In genomic region chr7:10773430-10773829, GRCh38 we compare ENCODE assay signal across 35 cellular contexts.
"Had no signal": no experiment of that assay in that cellular context is flagged by ENCODE, and none has a peak within 500 bp of the region (broad histone marks: within the 10 kb centered on the region; RNA-seq: fewer than 3 reads in every experiment).

No MANE protein-coding gene starts in this region.

- H3K9me3 ChIP-seq: MG63 had no signal

- H3K27ac ChIP-seq: KMS-11 had no signal

- DNase-seq: Karpas-422, Kasumi-1, KG1, MG63, MM.1S, MV-4-11, NCI-H1048, NCI-H1092, NCI-H1092 treated with DMSO at 0.1 percent for 48 hours, NCI-H1105, NCI-H1105 treated with DMSO at 0.1 percent for 48 hours, NCI-H1417, NCI-H1417 treated with DMSO at 0.1 percent for 48 hours, NCI-H1436, NCI-H1436 treated with DMSO at 0.1 percent for 48 hours, NCI-H146, NCI-H1694, NCI-H1694 treated with DMSO at 0.1 percent for 48 hours, NCI-H187, NCI-H187 treated with DMSO at 0.1 percent for 48 hours, NCI-H1930, NCI-H2029, NCI-H2029 treated with DMSO at 0.1 percent for 48 hours, NCI-H2081, NCI-H2081 treated with DMSO at 0.1 percent for 48 hours, NCI-H2107, NCI-H2171, NCI-H2171 treated with DMSO at 0.1 percent for 48 hours, NCI-H2227 treated with DMSO at 0.1 percent for 48 hours, NCI-H226, NCI-H345, NCI-H446, NCI-H446 treated with DMSO at 0.1 percent for 48 hours, NCI-H510A had no signal

- H3K4me2 ChIP-seq: KMS-11 had no signal

- H3K9ac ChIP-seq: KMS-11 had no signal

- H3K4me3 ChIP-seq: MG63 had no signal

- H3K36me3 ChIP-seq: MG63 had no signal

- H3K27me3 ChIP-seq: MG63 had no signal
